ENCODE assay signal across 23 cellular contexts in the genomic region with DNA sequence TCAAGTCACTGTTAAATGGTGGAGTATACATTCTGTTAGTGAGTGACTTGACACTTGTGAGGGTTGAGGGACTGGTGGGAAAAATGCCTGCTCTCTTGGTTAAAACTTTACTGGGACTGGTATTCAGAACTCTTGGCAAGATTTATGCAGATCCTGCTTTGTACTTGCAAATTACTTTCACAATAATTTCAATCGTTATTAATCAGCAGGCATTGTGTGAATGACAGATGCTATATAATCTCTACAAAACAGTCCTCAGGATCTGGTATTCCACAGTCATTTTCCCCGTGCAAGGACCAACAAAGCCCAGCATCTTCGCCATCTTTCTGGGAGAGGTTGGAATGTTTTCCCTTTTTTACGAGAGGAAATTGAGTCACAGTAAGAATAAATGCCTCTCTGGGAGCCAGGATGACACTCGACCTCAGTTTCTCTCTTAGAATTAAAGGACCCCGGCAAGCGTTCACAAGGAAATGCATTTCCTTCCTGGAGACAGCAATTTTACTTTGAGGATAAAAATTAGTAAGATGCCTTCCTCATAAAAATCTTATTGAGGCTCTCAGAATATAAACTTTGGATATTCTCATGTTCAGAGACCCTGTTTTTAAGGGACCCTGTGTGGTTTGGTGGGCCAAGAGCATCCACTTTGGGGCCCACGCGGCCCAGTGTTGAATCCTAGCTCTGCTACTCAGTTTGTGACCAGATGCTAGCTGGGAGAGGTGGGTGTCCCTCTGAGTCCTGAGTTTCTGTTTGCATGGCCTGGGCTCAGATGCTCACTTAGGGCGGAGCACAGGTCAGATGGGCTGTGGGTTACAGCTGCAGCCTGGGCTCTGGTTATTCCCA. TPM values are rescaled to one million over a fixed set of nuclear protein-coding genes. Genes with fewer than 3 reads are reported as not detected.
DNase-seq lines count a peak whose midpoint lies in the region; ATAC-seq, FAIRE-seq and TF ChIP-seq lines count a peak whose summit lies in the region.
"Had no signal": no experiment of that assay in that cellular context is flagged by ENCODE, and none has a peak within 500 bp of the region (broad histone marks: within the 10 kb centered on the region; RNA-seq: fewer than 3 reads in every experiment).

No MANE protein-coding gene starts in this region.

- H2AFZ ChIP-seq in PC-3 (ENCODE audit: low read length) (no peak overlapping the region), mesenchymal stem cell (ENCODE audit: low read depth, low read length) (no peak overlapping the region)

- H3K4me2 ChIP-seq in PC-3 (ENCODE audit: low read length) = no peak overlapping the region
- H3K4me2 ChIP-seq in mesenchymal stem cell (ENCODE audit: low read length, poor library complexity, severe bottlenecking) = no peak overlapping the region

- H3K9me3 ChIP-seq in PC-3 (ENCODE audit: low read length) = no peaks in the 10 kb centered on the region
- no peaks in the 10 kb centered on the region for H3K9me3 ChIP-seq in mesenchymal stem cell (ENCODE audit: control insufficient read depth, low read length)
- H3K9me3 ChIP-seq: esophagus squamous epithelium, ovary, transverse colon had no signal

- H3K27ac ChIP-seq in PC-3 (ENCODE audit: low read length) = no peak overlapping the region
- H3K27ac ChIP-seq in mesenchymal stem cell (ENCODE audit: low read length, poor library complexity, severe bottlenecking) = no peak overlapping the region
- H3K27ac ChIP-seq: esophagus squamous epithelium, HL-60, ovary had no signal

- H2BK12ac ChIP-seq in mesenchymal stem cell (ENCODE audit: low read length in 2 of 2) = no peak overlapping the region

- H3K9ac ChIP-seq in PC-3 (ENCODE audit: low read length) = no peak overlapping the region
- H3K9ac ChIP-seq in mesenchymal stem cell (ENCODE audit: low read length) = no peak overlapping the region

- H2AK5ac ChIP-seq in mesenchymal stem cell (ENCODE audit: low read length, severe bottlenecking) = no peak overlapping the region

- H3K79me1 ChIP-seq in mesenchymal stem cell (replicated peaks; ENCODE audit: low read length, poor library complexity, severe bottlenecking) = no peaks in the 10 kb centered on the region

- CTCF ChIA-PET in PC-3 (lab: Charles Lee) = no interaction called here

- no peak for TF ChIP-seq CTCF in PC-3 (conservative IDR thresholded peaks at IDR 0.05; ENCODE audit: low read depth, low read length)

- no peak overlapping the region for H2BK15ac ChIP-seq in mesenchymal stem cell (ENCODE audit: low read depth, poor library complexity, severe bottlenecking)

- ATAC-seq in PC-3 = peak; percentile 37
- ATAC-seq in GM18870 (IDR thresholded peaks at IDR 0.05; ENCODE audit: unreplicated experiment) = no peak
- ATAC-seq in GM21360 (IDR thresholded peaks at IDR 0.05; ENCODE audit: unreplicated experiment) = no peak
- ATAC-seq: activated CD8-positive, alpha-beta T cell treated with anti-CD3 and anti-CD28 coated beads, Interleukin-2, amount 10 ng/mL, durations not matched to agents 7 days and 5 days; effector memory CD8-positive, alpha-beta T cell; GM12878; naive thymus-derived CD8-positive, alpha-beta T cell; sciatic nerve had no signal

- intact Hi-C loops in PC-3 (cut with micrococcal nuclease) = no loop called here

- H3K27me3 ChIP-seq in H7 (ENCODE audit: control insufficient read depth, insufficient read depth, low read length) = no peaks in the 10 kb centered on the region
- H3K27me3 ChIP-seq in PC-3 (ENCODE audit: low read length) = no peaks in the 10 kb centered on the region
- H3K27me3 ChIP-seq in mesenchymal stem cell (ENCODE audit: control insufficient read depth in 1 of 2, insufficient read depth in 1 of 2, low read length in 2 of 2) = no peaks in the 10 kb centered on the region
- H3K27me3 ChIP-seq: esophagus squamous epithelium, ovary, transverse colon had no signal

- no peaks in the 10 kb centered on the region for H3K79me2 ChIP-seq in PC-3 (ENCODE audit: low read length)

- H4K20me1 ChIP-seq in PC-3 (ENCODE audit: low read length) = no peaks in the 10 kb centered on the region

- peak; percentile 2 for DNase-seq in NCI-H748 (lab: John Stamatoyannopoulos, UW; ENCODE audit: unreplicated experiment)
- no peak for DNase-seq in NCI-H748 treated with DMSO at 0.1 percent for 48 hours (lab: John Stamatoyannopoulos, UW)
- peak; percentile 30 for DNase-seq in H7
- no peak for DNase-seq in PC-3
- DNase-seq in mesenchymal stem cell = no peak
- DNase-seq in RCC 7860 (ENCODE audit: low spot score) = no peak
- DNase-seq: activated CD8-positive, alpha-beta T cell treated with anti-CD3 and anti-CD28 coated beads, Interleukin-2, amount 10 ng/mL, durations not matched to agents 7 days and 5 days; activated gamma-delta T cell treated with Interleukin-2 at 50 U/mL for 16 hours; DND-41; effector memory CD8-positive, alpha-beta T cell; esophagus squamous epithelium; naive thymus-derived CD8-positive, alpha-beta T cell; NCI-H146; ovary; stimulated activated CD8-positive, alpha-beta memory T cell treated with anti-CD3 and anti-CD28 coated beads, Interleukin-4, amount 100 ng/mL, for 48 hours had no signal

- peak overlapping the region; percentile 39 for H4K91ac ChIP-seq in mesenchymal stem cell (ENCODE audit: low read length)

- POLR2A ChIA-PET in PC-3 (lab: Charles Lee; ENCODE audit: unreplicated experiment) = no interaction called here

- no peak overlapping the region for H2BK5ac ChIP-seq in mesenchymal stem cell (ENCODE audit: low read depth, low read length, poor library complexity, severe bottlenecking)

- BruUV-seq in PC-3 (replicated peaks; lab: Mats Ljungman, UMichigan) = no TSS peak

- no peaks in the 10 kb centered on the region for H3K9me2 ChIP-seq in PC-3 (replicated peaks; ENCODE audit: low read length)

- H3K36me3 ChIP-seq in H7 (replicated peaks; ENCODE audit: control insufficient read depth, insufficient read depth, low read length) (no peaks in the 10 kb centered on the region), PC-3 (ENCODE audit: low read depth, low read length) (no peaks in the 10 kb centered on the region), mesenchymal stem cell (ENCODE audit: control insufficient read depth in 1 of 2, insufficient read depth in 2 of 2, low read depth in 1 of 2, low read length in 2 of 2) (no peaks in the 10 kb centered on the region)
- H3K36me3 ChIP-seq: esophagus squamous epithelium, ovary, transverse colon had no signal

- H3K14ac ChIP-seq in mesenchymal stem cell (ENCODE audit: low read length in 2 of 2) = no peak overlapping the region

- H4K8ac ChIP-seq in mesenchymal stem cell (ENCODE audit: low read length) = no peak overlapping the region

- FAIRE-seq in RCC 7860 (lab: Jason Lieb, UNC) = no peak
- FAIRE-seq: colon, GM12878, H1 had no signal

- no peak overlapping the region for H3K4ac ChIP-seq in mesenchymal stem cell (ENCODE audit: low read depth in 1 of 2, low read length in 2 of 2)

- H3K23ac ChIP-seq in mesenchymal stem cell (ENCODE audit: low read length in 2 of 2) = no peak overlapping the region

- WGBS in mesenchymal stem cell = 90% methylated on average over 8 of the region's 10 CpGs

- no peak overlapping the region for H2BK120ac ChIP-seq in mesenchymal stem cell (ENCODE audit: low read depth, low read length)

- H3K4me1 ChIP-seq in PC-3 (ENCODE audit: insufficient read depth, low read length) = peaks cover 20% of the 10 kb centered on the region
- no peaks in the 10 kb centered on the region for H3K4me1 ChIP-seq in mesenchymal stem cell (ENCODE audit: control insufficient read depth, insufficient read depth, low read depth, low read length)

- no peak overlapping the region for H3K18ac ChIP-seq in mesenchymal stem cell (ENCODE audit: low read depth in 1 of 2, low read length in 2 of 2)

- H3K4me3 ChIP-seq in H7 (ENCODE audit: insufficient read depth, low read depth, low read length) (no peak overlapping the region), PC-3 (ENCODE audit: low read length) (no peak overlapping the region), mesenchymal stem cell (ENCODE audit: insufficient read depth in 1 of 2, low read depth in 1 of 2, low read length in 2 of 2) (no peak overlapping the region)
- H3K4me3 ChIP-seq: esophagus squamous epithelium, GM12878, ovary, transverse colon had no signal

- no peaks in the 10 kb centered on the region for H3F3A ChIP-seq in PC-3 (ENCODE audit: low read length, unreplicated experiment)

RNA-seq across cellular contexts. Expression of a gene that starts 45.3 kb away (rescaled TPM):
- total RNA-seq in H7 (2014; rRNA removed; shearing (Covaris generic)) = 1.9 and 3.3 TPM in 2 replicates
- 9.8 and 10.5 TPM in 2 replicates for total RNA-seq in PC-3 (2014; rRNA removed)
- polyA plus RNA-seq in mesenchymal stem cell (2013, experiment 1 of 2) = 0.65 TPM
- 0.51 TPM for polyA plus RNA-seq in mesenchymal stem cell (2013, experiment 2 of 2)

Comparison
In these comparisons a context has a peak if more than half of its experiments do, and no peak if none do; other contexts are left out.
1. DNase-seq: peak in NCI-H748 (single experiment) and H7 (single experiment); none in NCI-H748 treated with DMSO at 0.1 percent for 48 hours (single experiment), PC-3 (single experiment), mesenchymal stem cell (single experiment) and RCC 7860 (single experiment).